In genomic region chr1:153805929-153806750, GRCh38 we compare ENCODE assay signal across 9 cellular contexts. TPM values are rescaled to one million over a fixed set of nuclear protein-coding genes. Genes with fewer than 3 reads are reported as not detected.
DNase-seq lines count a peak whose midpoint lies in the region; ATAC-seq and TF ChIP-seq lines count a peak whose summit lies in the region.
"Had no signal": no experiment of that assay in that cellular context is flagged by ENCODE, and none has a peak within 500 bp of the region (broad histone marks: within the 10 kb centered on the region; RNA-seq: fewer than 3 reads in every experiment).

No MANE protein-coding gene starts in this region.

- no peak overlapping the region for H2BK5ac ChIP-seq in H9 (ENCODE audit: insufficient read length, low read length)

- H3K9me3 Mint-ChIP-seq in H9 (no peaks in the 10 kb centered on the region), memory B cell (no peaks in the 10 kb centered on the region)
- no peaks in the 10 kb centered on the region for H3K9me3 Mint-ChIP-seq in activated CD4-positive, alpha-beta memory T cell treated with anti-CD3 and anti-CD28 coated beads, Interleukin-2, amount 10 ng/mL, durations not matched to agents 7 days and 5 days

- POLR2A ChIA-PET in activated CD4-positive, alpha-beta memory T cell treated with anti-CD3 and anti-CD28 coated beads, Interleukin-2, amount 10 ng/mL, durations not matched to agents 7 days and 5 days (lab: Charles Lee), result interaction anchor here (1.1 to 3.7 kb wide), 4 partner anchors 22 to 178 kb away, joined by 3 to 16 read pairs (median 4); partner anchors contain the start of gene DENND4B

- H3K36me3 ChIP-seq in ACC112 (ENCODE audit: insufficient read depth, low read length) (peaks cover 1% of the 10 kb centered on the region; the same call in 1 of the 2 replicates), WERI-Rb-1 (peaks cover 67% of the 10 kb centered on the region)

- H3K9ac ChIP-seq in H9 (ENCODE audit: extremely low read depth, insufficient read length, low read length), result no peak overlapping the region

- no peak overlapping the region for H3K56ac ChIP-seq in H9 (ENCODE audit: insufficient read length, low read depth, low read length)

- no peak overlapping the region for H2BK12ac ChIP-seq in H9 (ENCODE audit: insufficient read length, low read depth, low read length)

- no peaks in the 10 kb centered on the region for H3K79me1 ChIP-seq in H9 (ENCODE audit: insufficient read depth, low read depth, low read length, poor library complexity, severe bottlenecking)

- no peak for TF ChIP-seq CTCF in H9 (conservative IDR thresholded peaks at IDR 0.05)
- TF ChIP-seq CTCF in WERI-Rb-1 (IDR thresholded peaks at IDR 0.05; ENCODE audit: low read depth, low read length), result no peak

- H3K4ac ChIP-seq in H9 (ENCODE audit: low read depth, low read length), result no peak overlapping the region

- H3K18ac ChIP-seq in H9 (ENCODE audit: insufficient read length, low read depth, low read length), result no peak overlapping the region

- DNase-seq in H9 (no peak), memory B cell (ENCODE audit: low spot score in 2 of 2) (no peak), WERI-Rb-1 (no peak), DMS153 (lab: John Stamatoyannopoulos, UW) (no peak), AG08396 (ENCODE audit: low spot score) (no peak)
- DNase-seq in activated CD4-positive, alpha-beta memory T cell treated with anti-CD3 and anti-CD28 coated beads, Interleukin-2, amount 10 ng/mL, durations not matched to agents 7 days and 5 days, result no peak
- DNase-seq: NCI-H774 had no signal

- H3K4me3 ChIP-seq in ACC112 (ENCODE audit: low read depth, low read length), result peak overlapping the region; percentile 13; the same call in 1 of the 2 replicates
- no peak overlapping the region for H3K4me3 ChIP-seq in WERI-Rb-1 (ENCODE audit: low read depth, low read length)

- CTCF ChIA-PET in activated CD4-positive, alpha-beta memory T cell treated with anti-CD3 and anti-CD28 coated beads, Interleukin-2, amount 10 ng/mL, durations not matched to agents 7 days and 5 days (lab: Charles Lee), result interaction anchor here (1.0 to 1.7 kb wide), 4 partner anchors 10 to 181 kb away, joined by 3 to 4 read pairs (median 4); no protein-coding TSS in a partner anchor

- no peak overlapping the region for H2BK120ac ChIP-seq in H9 (ENCODE audit: low read depth, low read length, poor library complexity, severe bottlenecking)

- no CpG with 5 or more reads among the region's 9 CpGs for WGBS in H9 (ENCODE audit: extremely low coverage, insufficient read length, low lambda C conversion rate)

- no peak overlapping the region for H2AFZ ChIP-seq in ACC112 (ENCODE audit: low read length, unreplicated experiment)
- no peak overlapping the region for H2AFZ ChIP-seq in H9 (ENCODE audit: low read length)

- H3K36me3 Mint-ChIP-seq in H9 (ENCODE audit: insufficient read depth in 1 of 3, low read depth in 3 of 3) (peaks cover 14 to 46% (median 37%) of the 10 kb centered on the region in 3 experiments), memory B cell (peaks cover 20% of the 10 kb centered on the region)
- peaks cover 52% of the 10 kb centered on the region for H3K36me3 Mint-ChIP-seq in activated CD4-positive, alpha-beta memory T cell treated with anti-CD3 and anti-CD28 coated beads, Interleukin-2, amount 10 ng/mL, durations not matched to agents 7 days and 5 days (ENCODE audit: low read depth)

- H3K9me3 ChIP-seq in H9 (ENCODE audit: control insufficient read depth, low read depth, low read length), result no peaks in the 10 kb centered on the region
- no peaks in the 10 kb centered on the region for H3K9me3 ChIP-seq in WERI-Rb-1 (ENCODE audit: severe bottlenecking)

- H4K20me1 ChIP-seq in H9 (ENCODE audit: control insufficient read depth, insufficient read depth, insufficient read length), result no peaks in the 10 kb centered on the region

- H3K27me3 Mint-ChIP-seq in H9 (ENCODE audit: low read depth), result peaks cover 2% of the 10 kb centered on the region; the same call in 1 of the 2 replicates
- H3K27me3 Mint-ChIP-seq in activated CD4-positive, alpha-beta memory T cell treated with anti-CD3 and anti-CD28 coated beads, Interleukin-2, amount 10 ng/mL, durations not matched to agents 7 days and 5 days, result no peaks in the 10 kb centered on the region
- H3K27me3 Mint-ChIP-seq in memory B cell, result no peaks in the 10 kb centered on the region

- ATAC-seq in memory B cell (ENCODE audit: low read depth) (no peak), GM19395 (IDR thresholded peaks at IDR 0.05; ENCODE audit: unreplicated experiment) (no peak)

- no peak overlapping the region for H3K4me3 Mint-ChIP-seq in H9
- H3K4me3 Mint-ChIP-seq in activated CD4-positive, alpha-beta memory T cell treated with anti-CD3 and anti-CD28 coated beads, Interleukin-2, amount 10 ng/mL, durations not matched to agents 7 days and 5 days, result no peak overlapping the region
- no peak overlapping the region for H3K4me3 Mint-ChIP-seq in memory B cell

- no peak overlapping the region for H4K5ac ChIP-seq in H9 (ENCODE audit: insufficient read length, low read depth, low read length)

- H4K8ac ChIP-seq in H9 (replicated peaks; ENCODE audit: insufficient read length, low read depth, low read length), result no peak overlapping the region

- H2AK5ac ChIP-seq in H9 (ENCODE audit: insufficient read length, low read length), result no peak overlapping the region

- no peaks in the 10 kb centered on the region for H3K79me2 ChIP-seq in ACC112 (ENCODE audit: control insufficient read depth, insufficient read depth, low read length, unreplicated experiment)
- H3K79me2 ChIP-seq in H9 (ENCODE audit: insufficient read depth, low read length), result no peaks in the 10 kb centered on the region

- no peak overlapping the region for H3K23ac ChIP-seq in H9 (ENCODE audit: insufficient read length, low read depth, low read length)

- H4K91ac ChIP-seq in H9 (ENCODE audit: insufficient read length, low read depth, low read length), result no peak overlapping the region

- H3T11ph ChIP-seq in H9 (ENCODE audit: low read length), result no peak overlapping the region

- peak overlapping the region in 2 of 3 experiments; percentile 9 to 73; a peak in 1 of 7 replicates for H3K27ac Mint-ChIP-seq in H9
- H3K27ac Mint-ChIP-seq in activated CD4-positive, alpha-beta memory T cell treated with anti-CD3 and anti-CD28 coated beads, Interleukin-2, amount 10 ng/mL, durations not matched to agents 7 days and 5 days, result peak overlapping the region; percentile 60
- peak overlapping the region; percentile 92 for H3K27ac Mint-ChIP-seq in memory B cell

- H3K4me1 Mint-ChIP-seq in H9 (peaks cover 9 to 11% of the 10 kb centered on the region in 2 experiments; a peak in 3 of 4 replicates), memory B cell (peaks cover 15% of the 10 kb centered on the region)
- peaks cover 30% of the 10 kb centered on the region for H3K4me1 Mint-ChIP-seq in activated CD4-positive, alpha-beta memory T cell treated with anti-CD3 and anti-CD28 coated beads, Interleukin-2, amount 10 ng/mL, durations not matched to agents 7 days and 5 days

- H2BK15ac ChIP-seq in H9 (ENCODE audit: low read depth, low read length), result no peak overlapping the region

- no peak overlapping the region for H3K14ac ChIP-seq in H9 (ENCODE audit: insufficient read depth, low read length)

- H2BK20ac ChIP-seq in H9 (ENCODE audit: low read depth, low read length, poor library complexity, severe bottlenecking), result no peak overlapping the region

- H3K23me2 ChIP-seq in H9 (ENCODE audit: insufficient read length, low read depth, low read length, poor library complexity, severe bottlenecking), result no peaks in the 10 kb centered on the region

- H3K4me2 ChIP-seq in H9 (ENCODE audit: insufficient read depth, insufficient read length, low read length), result no peak overlapping the region

- H3K4me1 ChIP-seq in ACC112 (ENCODE audit: control insufficient read depth, insufficient read depth, low read length, unreplicated experiment) (peaks cover 13% of the 10 kb centered on the region), H9 (ENCODE audit: insufficient read depth, low read length) (no peaks in the 10 kb centered on the region)

- H3K27me3 ChIP-seq in ACC112 (ENCODE audit: insufficient read depth, low read length), result no peaks in the 10 kb centered on the region
- no peaks in the 10 kb centered on the region for H3K27me3 ChIP-seq in H9 (ENCODE audit: insufficient read depth, low read length)
- H3K27me3 ChIP-seq in WERI-Rb-1 (ENCODE audit: insufficient read depth, low read depth, severe bottlenecking), result no peaks in the 10 kb centered on the region

- peak overlapping the region; percentile 78 for H3K27ac ChIP-seq in ACC112 (ENCODE audit: low read depth, low read length)
- no peak overlapping the region for H3K27ac ChIP-seq in H9 (ENCODE audit: insufficient read length, low read depth, low read length)
- H3K27ac ChIP-seq in WERI-Rb-1, result no peak overlapping the region

RNA-seq across cellular contexts. Expression of gene SLC27A3, which starts 30.9 kb away (rescaled TPM):
- 42.0 and 45.3 TPM in 2 replicates for total RNA-seq in H9 (2021)
- 10 to 100 TPM; 24.9 to 25.3 TPM for total RNA-seq in activated CD4-positive, alpha-beta memory T cell treated with anti-CD3 and anti-CD28 coated beads, Interleukin-2, amount 10 ng/mL, durations not matched to agents 7 days and 5 days

Comparison
In these comparisons a context has a peak if more than half of its experiments do, and no peak if none do; other contexts are left out.
1. H3K27ac Mint-ChIP-seq: peak in every context shown above with its lines; median percentile 92 in memory B cell; 60 in activated CD4-positive, alpha-beta memory T cell treated with anti-CD3 and anti-CD28 coated beads, Interleukin-2, amount 10 ng/mL, durations not matched to agents 7 days and 5 days; 41 in H9.